32 cellular contexts compared by ENCODE assay signal in genomic region chrX:9390693-9391368, GRCh38.
"Had no signal": no experiment of that assay in that cellular context is flagged by ENCODE, and none has a peak within 500 bp of the region (broad histone marks: within the 10 kb centered on the region; RNA-seq: fewer than 3 reads in every experiment).

No MANE protein-coding gene starts in this region.

- H3K27me3 ChIP-seq: adrenal gland, brain microvascular endothelial cell had no signal

- H3K4me1 ChIP-seq: adrenal gland had no signal

- H3K36me3 ChIP-seq: adrenal gland, brain microvascular endothelial cell, WERI-Rb-1 had no signal

- H3K27me3 Mint-ChIP-seq: activated B cell treated with CpG ODN at 0.5 μM for 24 hours; activated CD8-positive, alpha-beta T cell treated with anti-CD3 and anti-CD28 coated beads for 36 hours; activated naive CD4-positive, alpha-beta T cell treated with anti-CD3 and anti-CD28 coated beads, Interleukin-2, amount 50 U/mL, for 24 hours; activated naive CD8-positive, alpha-beta T cell treated with anti-CD3 and anti-CD28 coated beads for 36 hours; activated naive CD8-positive, alpha-beta T cell treated with anti-CD3 and anti-CD28 coated beads, Interleukin-2, amount 50 U/mL, for 24 hours; activated T-helper 17 cell treated with anti-CD3 and anti-CD28 coated beads, Interleukin-2, amount 50 U/mL, for 72 hours; central memory CD8-positive, alpha-beta T cell; dendritic cell treated with granulocyte-macrophage colony-stimulating factor and Interleukin-4, amounts not matched to agents 40 ng/mL and 50 ng/mL, for 4 days; T-helper 17 cell had no signal

- ATAC-seq: activated CD4-positive, CD25-positive, alpha-beta regulatory T cell treated with anti-CD3 and anti-CD28 coated beads, Interleukin-2, amount 50 U/mL, for 24 hours; activated CD8-positive, alpha-beta T cell treated with anti-CD3 and anti-CD28 coated beads for 36 hours; activated naive CD8-positive, alpha-beta T cell treated with anti-CD3 and anti-CD28 coated beads, Interleukin-2, amount 50 U/mL, for 24 hours; activated T-cell treated with anti-CD3 and anti-CD28 coated beads, Interleukin-2, amount 50 U/mL, for 4 hours; activated T-helper 17 cell treated with anti-CD3 and anti-CD28 coated beads, Interleukin-2, amount 50 U/mL, for 72 hours; esophagus mucosa; T-helper 17 cell had no signal

- DNase-seq: activated B cell treated with CpG ODN at 0.5 μM for 24 hours; activated CD4-positive, alpha-beta T cell treated with anti-CD3 and anti-CD28 coated beads for 48 hours; activated CD4-positive, alpha-beta T cell treated with anti-CD3 and anti-CD28 coated beads, Interleukin-2, amount 50 U/mL, for 1 hour; activated CD4-positive, alpha-beta T cell treated with anti-CD3 and anti-CD28 coated beads, Interleukin-2, amount 50 U/mL, for 48 hours; activated CD8-positive, alpha-beta memory T cell treated with anti-CD3 and anti-CD28 coated beads for 24 hours; activated CD8-positive, alpha-beta T cell treated with anti-CD3 and anti-CD28 coated beads for 36 hours; activated effector memory CD4-positive, alpha-beta T cell treated with Interleukin-2 at 50 U/mL for 16 hours; activated naive CD4-positive, alpha-beta T cell treated with anti-CD3 and anti-CD28 coated beads for 36 hours; activated naive CD8-positive, alpha-beta T cell treated with anti-CD3 and anti-CD28 coated beads for 36 hours; activated naive CD8-positive, alpha-beta T cell treated with anti-CD3 and anti-CD28 coated beads, Interleukin-2, amount 50 U/mL, for 24 hours; activated T-cell treated with anti-CD3 and anti-CD28 coated beads, Interleukin-2, amount 50 U/mL, for 4 hours; adrenal gland; amygdala; aorta; brain microvascular endothelial cell; dorsolateral prefrontal cortex; effector memory CD4-positive, alpha-beta T cell; endodermal cell; foreskin fibroblast; head of caudate nucleus; T-helper 1 cell; T-helper 17 cell; T1000; WERI-Rb-1 had no signal

- H3K4me3 Mint-ChIP-seq: activated B cell treated with CpG ODN at 0.5 μM for 24 hours; activated CD8-positive, alpha-beta T cell treated with anti-CD3 and anti-CD28 coated beads for 36 hours; activated naive CD4-positive, alpha-beta T cell treated with anti-CD3 and anti-CD28 coated beads for 36 hours; activated naive CD4-positive, alpha-beta T cell treated with anti-CD3 and anti-CD28 coated beads, Interleukin-2, amount 50 U/mL, for 24 hours; activated naive CD8-positive, alpha-beta T cell treated with anti-CD3 and anti-CD28 coated beads for 36 hours; activated naive CD8-positive, alpha-beta T cell treated with anti-CD3 and anti-CD28 coated beads, Interleukin-2, amount 50 U/mL, for 24 hours; activated T-cell treated with anti-CD3 and anti-CD28 coated beads, Interleukin-2, amount 50 U/mL, for 4 hours; activated T-helper 17 cell treated with anti-CD3 and anti-CD28 coated beads, Interleukin-2, amount 50 U/mL, for 72 hours; central memory CD8-positive, alpha-beta T cell; dendritic cell treated with granulocyte-macrophage colony-stimulating factor and Interleukin-4, amounts not matched to agents 40 ng/mL and 50 ng/mL, for 4 days; endodermal cell; T-helper 17 cell; T-helper 2 cell treated with Interferon-gamma antibody and Interleukin-4, amounts not matched to agents 5 μg/mL and 100 μg/mL, for 36 hours had no signal

- H3K4me1 Mint-ChIP-seq: activated B cell treated with CpG ODN at 0.5 μM for 24 hours; activated naive CD4-positive, alpha-beta T cell treated with anti-CD3 and anti-CD28 coated beads, Interleukin-2, amount 50 U/mL, for 24 hours; activated naive CD8-positive, alpha-beta T cell treated with anti-CD3 and anti-CD28 coated beads for 36 hours; activated naive CD8-positive, alpha-beta T cell treated with anti-CD3 and anti-CD28 coated beads, Interleukin-2, amount 50 U/mL, for 24 hours; activated T-helper 17 cell treated with anti-CD3 and anti-CD28 coated beads, Interleukin-2, amount 50 U/mL, for 72 hours; central memory CD8-positive, alpha-beta T cell; endodermal cell; T-helper 17 cell had no signal

- H3K36me3 Mint-ChIP-seq: activated naive CD4-positive, alpha-beta T cell treated with anti-CD3 and anti-CD28 coated beads, Interleukin-2, amount 50 U/mL, for 24 hours; activated naive CD8-positive, alpha-beta T cell treated with anti-CD3 and anti-CD28 coated beads for 36 hours had no signal

- H3K9me3 Mint-ChIP-seq: activated B cell treated with CpG ODN at 0.5 μM for 24 hours; activated CD8-positive, alpha-beta T cell treated with anti-CD3 and anti-CD28 coated beads for 36 hours; activated naive CD4-positive, alpha-beta T cell treated with anti-CD3 and anti-CD28 coated beads for 36 hours; activated naive CD4-positive, alpha-beta T cell treated with anti-CD3 and anti-CD28 coated beads, Interleukin-2, amount 50 U/mL, for 24 hours; activated naive CD8-positive, alpha-beta T cell treated with anti-CD3 and anti-CD28 coated beads for 36 hours; activated naive CD8-positive, alpha-beta T cell treated with anti-CD3 and anti-CD28 coated beads, Interleukin-2, amount 50 U/mL, for 24 hours; activated T-cell treated with anti-CD3 and anti-CD28 coated beads, Interleukin-2, amount 50 U/mL, for 4 hours; activated T-helper 17 cell treated with anti-CD3 and anti-CD28 coated beads, Interleukin-2, amount 50 U/mL, for 72 hours; central memory CD8-positive, alpha-beta T cell; dendritic cell treated with granulocyte-macrophage colony-stimulating factor and Interleukin-4, amounts not matched to agents 40 ng/mL and 50 ng/mL, for 4 days; T-helper 2 cell treated with Interferon-gamma antibody and Interleukin-4, amounts not matched to agents 5 μg/mL and 100 μg/mL, for 36 hours had no signal

- H3K4me3 ChIP-seq: adrenal gland, coronary artery, dorsolateral prefrontal cortex had no signal

- H3K27ac Mint-ChIP-seq: activated B cell treated with CpG ODN at 0.5 μM for 24 hours; activated CD8-positive, alpha-beta T cell treated with anti-CD3 and anti-CD28 coated beads for 36 hours; activated naive CD4-positive, alpha-beta T cell treated with anti-CD3 and anti-CD28 coated beads for 36 hours; activated naive CD4-positive, alpha-beta T cell treated with anti-CD3 and anti-CD28 coated beads, Interleukin-2, amount 50 U/mL, for 24 hours; activated naive CD8-positive, alpha-beta T cell treated with anti-CD3 and anti-CD28 coated beads for 36 hours; activated naive CD8-positive, alpha-beta T cell treated with anti-CD3 and anti-CD28 coated beads, Interleukin-2, amount 50 U/mL, for 24 hours; activated T-helper 17 cell treated with anti-CD3 and anti-CD28 coated beads, Interleukin-2, amount 50 U/mL, for 72 hours; dendritic cell treated with granulocyte-macrophage colony-stimulating factor and Interleukin-4, amounts not matched to agents 40 ng/mL and 50 ng/mL, for 4 days; endodermal cell; T-helper 17 cell; T-helper 2 cell treated with Interferon-gamma antibody and Interleukin-4, amounts not matched to agents 5 μg/mL and 100 μg/mL, for 36 hours had no signal

- H3K27ac ChIP-seq: adrenal gland, brain microvascular endothelial cell, coronary artery, dorsolateral prefrontal cortex, WERI-Rb-1 had no signal
